15 cellular contexts compared by ENCODE assay signal in genomic region chr10:133603434-133603833, GRCh38. TPM values are rescaled to one million over a fixed set of nuclear protein-coding genes. Genes with fewer than 3 reads are reported as not detected.
"Had no signal": no experiment of that assay in that cellular context is flagged by ENCODE, and none has a peak within 500 bp of the region (broad histone marks: within the 10 kb centered on the region; RNA-seq: fewer than 3 reads in every experiment).

No MANE protein-coding gene starts in this region.

RNA-seq across cellular contexts. Expression of gene FRG2B, which starts 23.2 kb away (rescaled TPM):
- total RNA-seq: activated B cell treated with CpG ODN at 0.5 μM for 24 hours; activated CD4-positive, alpha-beta memory T cell treated with anti-CD3 and anti-CD28 coated beads for 36 hours; activated CD4-positive, alpha-beta memory T cell treated with anti-CD3 and anti-CD28 coated beads, Interleukin-2, amount 10 ng/mL, durations not matched to agents 7 days and 5 days; activated CD4-positive, alpha-beta T cell treated with anti-CD3 and anti-CD28 coated beads for 36 hours; activated CD4-positive, alpha-beta T cell treated with anti-CD3 and anti-CD28 coated beads, Interleukin-2, amount 10 ng/mL, durations not matched to agents 24 days and 14 days; activated CD4-positive, alpha-beta T cell treated with anti-CD3 and anti-CD28 coated beads, Interleukin-2, amount 10 ng/mL, durations not matched to agents 7 days and 5 days; activated CD8-positive, alpha-beta memory T cell treated with anti-CD3 and anti-CD28 coated beads for 36 hours; activated CD8-positive, alpha-beta memory T cell treated with anti-CD3 and anti-CD28 coated beads, Interleukin-2, amount 10 ng/mL, durations not matched to agents 7 days and 5 days; activated CD8-positive, alpha-beta T cell treated with anti-CD3 and anti-CD28 coated beads for 36 hours; activated CD8-positive, alpha-beta T cell treated with anti-CD3 and anti-CD28 coated beads, Interleukin-2, amount 10 ng/mL, durations not matched to agents 7 days and 5 days; T-cell; T-helper 1 cell treated with Interleukin-12 subunit alpha and Interleukin-12 subunit beta and Interleukin-4 antibody, amounts not matched to agents 30 ng/mL and 1 ng/mL, for 36 hours; T-helper 17 cell; T-helper 2 cell treated with Interferon-gamma antibody and Interleukin-4, amounts not matched to agents 100 ng/mL and 5 ng/mL, for 36 hours; WTC11 had no signal

RNA-seq across cellular contexts. Expression of gene SYCE1, which starts 38.1 kb away (rescaled TPM):
- total RNA-seq: activated B cell treated with CpG ODN at 0.5 μM for 24 hours; activated CD8-positive, alpha-beta T cell treated with anti-CD3 and anti-CD28 coated beads for 36 hours; WTC11 had no signal
